In the genomic region with DNA sequence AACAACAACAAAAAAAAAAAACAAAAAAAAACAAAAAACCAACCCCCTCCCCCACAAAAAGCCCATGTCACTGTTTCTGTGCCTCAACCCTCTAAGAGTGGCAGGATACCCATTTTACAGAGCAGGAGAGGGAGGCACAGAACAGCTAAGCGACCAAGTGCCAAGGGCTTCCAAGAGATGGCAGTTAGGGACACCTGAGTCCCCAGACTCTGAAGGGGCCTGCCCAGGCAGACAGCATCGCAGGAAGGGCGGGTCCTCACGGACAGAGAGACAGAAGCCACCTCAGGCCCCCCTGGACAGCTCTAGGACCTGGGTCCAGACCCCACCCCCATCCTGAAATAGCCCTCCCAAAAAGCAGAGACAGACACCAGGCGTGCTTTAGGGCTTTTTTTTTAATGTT, we compare ENCODE assay signal across 22 cellular contexts. TPM values are rescaled to one million over a fixed set of nuclear protein-coding genes. Genes with fewer than 3 reads are reported as not detected.
DNase-seq lines count a peak whose midpoint lies in the region; ATAC-seq, FAIRE-seq and TF ChIP-seq lines count a peak whose summit lies in the region.
"Had no signal": no experiment of that assay in that cellular context is flagged by ENCODE, and none has a peak within 500 bp of the region (broad histone marks: within the 10 kb centered on the region; RNA-seq: fewer than 3 reads in every experiment).

No MANE protein-coding gene starts in this region.

- no peaks in the 10 kb centered on the region for H3K36me3 ChIP-seq in GM23338 (ENCODE audit: insufficient read depth)
- H3K36me3 ChIP-seq in astrocyte (ENCODE audit: insufficient read depth, low read length): peaks cover 2% of the 10 kb centered on the region
- H3K36me3 ChIP-seq in stomach smooth muscle (ENCODE audit: control insufficient read depth in 2 of 2, insufficient read depth in 2 of 2, low read length in 2 of 2): peaks cover 14 to 20% of the 10 kb centered on the region in 2 donors

- DNase-seq in GM23338 (ENCODE audit: low spot score) (no peak), astrocyte (ENCODE audit: low read depth) (no peak), mesothelial cell of epicardium (ENCODE audit: low spot score in 2 of 2, unreplicated experiment in 2 of 2) (no peak), NCI-H1694 treated with DMSO at 0.1 percent for 48 hours (lab: John Stamatoyannopoulos, UW) (no peak), D341Med (ENCODE audit: low spot score) (no peak)
- no peak for DNase-seq in activated naive CD4-positive, alpha-beta T cell treated with anti-CD3 and anti-CD28 coated beads, Interleukin-2, amount 10 ng/mL, durations not matched to agents 7 days and 5 days
- DNase-seq: activated CD4-positive, alpha-beta memory T cell treated with anti-CD3 and anti-CD28 coated beads, Interleukin-2, amount 10 ng/mL, durations not matched to agents 7 days and 5 days; activated gamma-delta T cell; CD4-positive, alpha-beta T cell; foreskin fibroblast; GF-D8; HFFc6; KG1; NCI-H146 had no signal

- H3K4me1 Mint-ChIP-seq in GM23338 (peaks cover 36% of the 10 kb centered on the region), astrocyte (ENCODE audit: low read depth, unreplicated experiment) (peaks cover 24% of the 10 kb centered on the region), mesothelial cell of epicardium (peaks cover 57% of the 10 kb centered on the region)
- H3K4me1 Mint-ChIP-seq in activated naive CD4-positive, alpha-beta T cell treated with anti-CD3 and anti-CD28 coated beads, Interleukin-2, amount 10 ng/mL, durations not matched to agents 7 days and 5 days: no peaks in the 10 kb centered on the region
- H3K4me1 Mint-ChIP-seq: activated CD4-positive, alpha-beta memory T cell treated with anti-CD3 and anti-CD28 coated beads, Interleukin-2, amount 10 ng/mL, durations not matched to agents 7 days and 5 days had no signal

- H3K9me2 ChIP-seq in GM23338 (ENCODE audit: insufficient read depth): no peaks in the 10 kb centered on the region

- H3K27me3 ChIP-seq in GM23338 (ENCODE audit: insufficient read depth) (no peaks in the 10 kb centered on the region), astrocyte (ENCODE audit: insufficient read depth, low read length) (no peaks in the 10 kb centered on the region), stomach smooth muscle (ENCODE audit: control insufficient read depth in 1 of 2, insufficient read depth in 2 of 2, low read length in 2 of 2) (no peaks in the 10 kb centered on the region)
- H3K27me3 ChIP-seq: adrenal gland had no signal

- CTCF ChIA-PET in activated naive CD4-positive, alpha-beta T cell treated with anti-CD3 and anti-CD28 coated beads, Interleukin-2, amount 10 ng/mL, durations not matched to agents 7 days and 5 days (lab: Charles Lee): no interaction called here

- H3K27me3 Mint-ChIP-seq in GM23338 (ENCODE audit: insufficient read depth, low read depth, poor library complexity) (peaks cover 17% of the 10 kb centered on the region), astrocyte (ENCODE audit: low read depth, unreplicated experiment) (peaks cover 5% of the 10 kb centered on the region), mesothelial cell of epicardium (ENCODE audit: low read depth) (no peaks in the 10 kb centered on the region)
- peaks cover 10% of the 10 kb centered on the region for H3K27me3 Mint-ChIP-seq in activated naive CD4-positive, alpha-beta T cell treated with anti-CD3 and anti-CD28 coated beads, Interleukin-2, amount 10 ng/mL, durations not matched to agents 7 days and 5 days
- H3K27me3 Mint-ChIP-seq: activated CD4-positive, alpha-beta memory T cell treated with anti-CD3 and anti-CD28 coated beads, Interleukin-2, amount 10 ng/mL, durations not matched to agents 7 days and 5 days; CD4-positive, alpha-beta T cell had no signal

- H3K4me3 ChIP-seq in GM23338 (no peak overlapping the region), astrocyte (ENCODE audit: insufficient read depth, low read depth, low read length) (no peak overlapping the region), stomach smooth muscle (ENCODE audit: low read length in 2 of 2) (no peak overlapping the region)
- H3K4me3 ChIP-seq: adrenal gland, lung had no signal

- FAIRE-seq in astrocyte (lab: Jason Lieb, UNC): no peak
- FAIRE-seq: islet of Langerhans had no signal

- H3K4me2 ChIP-seq in GM23338: 0 out of 2 replicates have a peak overlapping the region, but pooled peaks have one; percentile 44
- no peak overlapping the region for H3K4me2 ChIP-seq in astrocyte (ENCODE audit: low read length)

- H3K27ac Mint-ChIP-seq in GM23338 (no peak overlapping the region), astrocyte (ENCODE audit: unreplicated experiment) (peak overlapping the region; percentile 12), mesothelial cell of epicardium (peak overlapping the region; percentile 97)
- no peak overlapping the region for H3K27ac Mint-ChIP-seq in activated naive CD4-positive, alpha-beta T cell treated with anti-CD3 and anti-CD28 coated beads, Interleukin-2, amount 10 ng/mL, durations not matched to agents 7 days and 5 days
- H3K27ac Mint-ChIP-seq: activated CD4-positive, alpha-beta memory T cell treated with anti-CD3 and anti-CD28 coated beads, Interleukin-2, amount 10 ng/mL, durations not matched to agents 7 days and 5 days; CD4-positive, alpha-beta T cell; HFFc6 had no signal

- no peak overlapping the region for H3K4me3 Mint-ChIP-seq in GM23338
- no peak overlapping the region for H3K4me3 Mint-ChIP-seq in astrocyte (ENCODE audit: unreplicated experiment)
- no peak overlapping the region for H3K4me3 Mint-ChIP-seq in mesothelial cell of epicardium
- no peak overlapping the region for H3K4me3 Mint-ChIP-seq in activated naive CD4-positive, alpha-beta T cell treated with anti-CD3 and anti-CD28 coated beads, Interleukin-2, amount 10 ng/mL, durations not matched to agents 7 days and 5 days
- H3K4me3 Mint-ChIP-seq: activated CD4-positive, alpha-beta memory T cell treated with anti-CD3 and anti-CD28 coated beads, Interleukin-2, amount 10 ng/mL, durations not matched to agents 7 days and 5 days; CD4-positive, alpha-beta T cell; HFFc6 had no signal

- no peaks in the 10 kb centered on the region for H4K20me1 ChIP-seq in GM23338 (replicated peaks; ENCODE audit: insufficient read depth)
- peaks cover 48% of the 10 kb centered on the region for H4K20me1 ChIP-seq in astrocyte (ENCODE audit: insufficient read depth, low read length)

- TF ChIP-seq CTCF in GM23338 (conservative IDR thresholded peaks at IDR 0.05; ENCODE audit: low read depth in 2 of 2): no peak
- no peak for TF ChIP-seq CTCF in astrocyte (IDR thresholded peaks at IDR 0.05; ENCODE audit: insufficient read depth, low read depth, low read length)
- no peak for TF ChIP-seq CTCF in mesothelial cell of epicardium (IDR thresholded peaks at IDR 0.05; ENCODE audit: unreplicated experiment)

- H3K79me2 ChIP-seq in GM23338 (replicated peaks; ENCODE audit: insufficient read depth) (no peaks in the 10 kb centered on the region), astrocyte (ENCODE audit: insufficient read depth, low read length) (peaks cover 33% of the 10 kb centered on the region)

- H3K36me3 Mint-ChIP-seq in GM23338 (ENCODE audit: low read depth) (no peaks in the 10 kb centered on the region; the same call in 2 of the 3 replicates), astrocyte (ENCODE audit: low read depth, unreplicated experiment) (peaks cover 6% of the 10 kb centered on the region), mesothelial cell of epicardium (peaks cover 12% of the 10 kb centered on the region)
- H3K36me3 Mint-ChIP-seq in activated naive CD4-positive, alpha-beta T cell treated with anti-CD3 and anti-CD28 coated beads, Interleukin-2, amount 10 ng/mL, durations not matched to agents 7 days and 5 days: no peaks in the 10 kb centered on the region

- H3K4me1 ChIP-seq in GM23338 (ENCODE audit: insufficient read depth): peaks cover 17% of the 10 kb centered on the region
- H3K4me1 ChIP-seq in astrocyte (ENCODE audit: insufficient read depth, low read length): peaks cover 17% of the 10 kb centered on the region
- H3K4me1 ChIP-seq in stomach smooth muscle (ENCODE audit: control insufficient read depth, insufficient read depth, low read length): peaks cover 65% of the 10 kb centered on the region

- H3K9me3 Mint-ChIP-seq in GM23338 (no peaks in the 10 kb centered on the region), astrocyte (ENCODE audit: unreplicated experiment) (no peaks in the 10 kb centered on the region), mesothelial cell of epicardium (no peaks in the 10 kb centered on the region)
- no peaks in the 10 kb centered on the region for H3K9me3 Mint-ChIP-seq in activated naive CD4-positive, alpha-beta T cell treated with anti-CD3 and anti-CD28 coated beads, Interleukin-2, amount 10 ng/mL, durations not matched to agents 7 days and 5 days
- H3K9me3 Mint-ChIP-seq: activated CD4-positive, alpha-beta memory T cell treated with anti-CD3 and anti-CD28 coated beads, Interleukin-2, amount 10 ng/mL, durations not matched to agents 7 days and 5 days; CD4-positive, alpha-beta T cell; HFFc6 had no signal

- ATAC-seq in GM23338: no peak
- no peak for ATAC-seq in GM21447 (IDR thresholded peaks at IDR 0.05; ENCODE audit: unreplicated experiment)
- ATAC-seq: activated CD4-positive, CD25-positive, alpha-beta regulatory T cell treated with anti-CD3 and anti-CD28 coated beads, Interleukin-2, amount 50 U/mL, for 24 hours had no signal

- H3K9ac ChIP-seq in astrocyte (ENCODE audit: low read length) (no peak overlapping the region), stomach smooth muscle (ENCODE audit: low read length in 2 of 2) (no peak overlapping the region)

- H3K9me3 ChIP-seq in astrocyte (ENCODE audit: insufficient read depth, low read depth, low read length) (no peaks in the 10 kb centered on the region), stomach smooth muscle (ENCODE audit: control insufficient read depth in 2 of 2, low read length in 2 of 2) (no peaks in the 10 kb centered on the region)
- H3K9me3 ChIP-seq: adrenal gland had no signal

- H3K27ac ChIP-seq in GM23338 (ENCODE audit: low read depth): no peak overlapping the region
- H3K27ac ChIP-seq in astrocyte (ENCODE audit: low read depth, low read length): no peak overlapping the region
- H3K27ac ChIP-seq in stomach smooth muscle (ENCODE audit: low read length): peak overlapping the region; percentile 89
- H3K27ac ChIP-seq: epithelial cell of prostate had no signal

- H2AFZ ChIP-seq in GM23338 (no peak overlapping the region), astrocyte (ENCODE audit: low read depth, low read length) (no peak overlapping the region)

- no peaks in the 10 kb centered on the region for H3F3A ChIP-seq in GM23338 (replicated peaks; ENCODE audit: low read depth)

RNA-seq across cellular contexts. Expression of gene CPSF4L, which starts 21.6 kb away (rescaled TPM):
- total RNA-seq in GM23338 (2014; rRNA removed; shearing (Covaris generic)): not detected in 2 replicates
- not detected in 2 replicates for polyA plus RNA-seq in GM23338 (2016; fragmentation: Nextera tagmentation; extraction: Ambion mirVana)
- total RNA-seq in astrocyte (not detected in 2 replicates), mesothelial cell of epicardium (0.40 TPM in 1 of 3 replicates, not detected in the others)
- total RNA-seq: activated CD4-positive, alpha-beta memory T cell treated with anti-CD3 and anti-CD28 coated beads, Interleukin-2, amount 10 ng/mL, durations not matched to agents 7 days and 5 days; adrenal gland; CD4-positive, alpha-beta T cell; HFFc6; lung; renal cortical epithelial cell had no signal
- polyA plus RNA-seq: adrenal gland, lung had no signal

RNA-seq across cellular contexts. Expression of gene CDC42EP4, which starts 28.6 kb away (rescaled TPM):
- total RNA-seq in GM23338 (2014; rRNA removed; shearing (Covaris generic)): 16.2 and 19.9 TPM in 2 replicates
- polyA plus RNA-seq in GM23338 (2016; fragmentation: Nextera tagmentation; extraction: Ambion mirVana): 4.1 and 4.4 TPM in 2 replicates
- total RNA-seq in astrocyte (13.0 and 15.8 TPM in 2 replicates), mesothelial cell of epicardium (68.4 to 71.3 TPM (median 70.3 TPM) in 3 replicates)

Comparison
In these comparisons a context has a peak if more than half of its experiments do, and no peak if none do; other contexts are left out.
1. H3K27ac Mint-ChIP-seq: peak in astrocyte (single experiment) and mesothelial cell of epicardium (single experiment); none in GM23338 (single experiment) and activated naive CD4-positive, alpha-beta T cell treated with anti-CD3 and anti-CD28 coated beads, Interleukin-2, amount 10 ng/mL, durations not matched to agents 7 days and 5 days (single experiment).